ENCODE assay signal across 21 cellular contexts in the genomic region with DNA sequence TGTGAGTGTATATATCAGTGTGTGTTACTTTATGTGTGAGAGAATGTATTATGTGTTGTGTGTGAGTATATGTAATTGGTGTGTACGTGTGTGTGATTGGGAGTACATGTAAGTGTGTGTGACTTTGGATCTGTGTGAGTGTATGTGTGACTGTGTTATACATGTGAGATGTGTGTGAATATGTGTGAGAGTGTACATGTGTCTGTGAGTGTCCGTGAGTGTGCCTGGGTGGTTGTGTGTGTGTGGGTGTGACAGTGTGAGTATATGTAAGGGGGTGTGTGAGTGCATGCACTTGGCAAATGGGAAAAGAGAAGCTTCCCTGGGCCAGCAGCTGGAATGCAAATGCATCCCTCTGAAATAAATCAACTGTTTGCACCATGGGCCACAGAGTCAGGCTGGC.
"Had no signal": no experiment of that assay in that cellular context is flagged by ENCODE, and none has a peak within 500 bp of the region (broad histone marks: within the 10 kb centered on the region; RNA-seq: fewer than 3 reads in every experiment).

No MANE protein-coding gene starts in this region.

- H3K36me3 ChIP-seq: SJSA1 had no signal

- H3K27ac Mint-ChIP-seq: IgD-negative memory B cell had no signal

- H3K4me1 Mint-ChIP-seq: IgD-negative memory B cell had no signal

- H3K4me1 ChIP-seq: SJSA1 had no signal

- H3K4me3 ChIP-seq: SJSA1, SK-N-MC had no signal

- H3K36me3 Mint-ChIP-seq: IgD-negative memory B cell had no signal

- H3K27ac ChIP-seq: HL-60, SJSA1, SK-N-MC had no signal

- H3K4me3 Mint-ChIP-seq: IgD-negative memory B cell had no signal

- H3K27me3 ChIP-seq: SJSA1 had no signal

- DNase-seq: KBM-7, MV-4-11, NCI-H1048, NCI-H1105, NCI-H1417, NCI-H1436 treated with DMSO at 0.1 percent for 48 hours, NCI-H1694 treated with DMSO at 0.1 percent for 48 hours, NCI-H1930, NCI-H2081, NCI-H2107, NCI-H2171, NCI-H524, NCI-H526 treated with DMSO at 0.1 percent for 48 hours, NCI-H748 treated with DMSO at 0.1 percent for 48 hours, Right ventricle myocardium superior, RPMI8226, SIG-M5 had no signal

- H3K9me3 Mint-ChIP-seq: IgD-negative memory B cell had no signal
